Comparison of ENCODE assay signal across 1 cellular context in the genomic region with DNA sequence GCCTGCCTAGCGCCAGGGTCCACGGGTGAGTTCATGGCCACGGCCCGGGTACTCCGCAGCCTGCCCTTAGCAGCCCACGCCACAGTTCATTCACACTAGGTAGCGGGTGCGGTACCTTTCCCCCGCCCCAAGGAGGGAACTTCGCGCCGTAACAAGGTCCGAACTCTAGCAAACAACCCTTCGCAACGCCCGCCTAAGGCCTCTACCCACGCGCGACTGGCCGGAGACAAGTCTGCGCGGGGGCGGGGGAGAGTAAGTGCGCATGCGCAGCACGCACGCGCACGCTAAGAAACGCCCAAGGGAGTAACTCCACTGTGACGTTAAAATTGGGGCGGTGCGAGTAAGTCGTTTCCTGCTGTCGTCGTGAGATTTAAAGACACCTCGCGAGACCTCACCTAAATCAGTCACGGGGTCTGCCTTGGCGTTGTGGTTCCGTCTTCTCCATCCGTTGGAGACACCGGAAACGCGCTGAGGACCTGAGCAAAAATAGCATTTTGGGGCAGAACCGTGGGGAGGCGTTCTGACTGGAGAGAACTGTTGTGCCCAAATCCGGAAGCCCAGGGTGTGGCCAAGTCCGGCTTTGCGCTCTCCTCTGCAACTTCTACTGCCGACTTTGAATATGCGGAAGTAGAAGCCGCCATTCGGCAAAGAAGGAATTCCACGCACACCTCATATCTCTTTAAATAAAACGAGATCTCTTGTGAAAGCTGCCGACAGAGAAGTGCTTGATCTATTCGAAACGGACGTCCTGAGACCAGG.
TF ChIP-seq lines count a peak whose summit lies in the region.

A gene with protein sequence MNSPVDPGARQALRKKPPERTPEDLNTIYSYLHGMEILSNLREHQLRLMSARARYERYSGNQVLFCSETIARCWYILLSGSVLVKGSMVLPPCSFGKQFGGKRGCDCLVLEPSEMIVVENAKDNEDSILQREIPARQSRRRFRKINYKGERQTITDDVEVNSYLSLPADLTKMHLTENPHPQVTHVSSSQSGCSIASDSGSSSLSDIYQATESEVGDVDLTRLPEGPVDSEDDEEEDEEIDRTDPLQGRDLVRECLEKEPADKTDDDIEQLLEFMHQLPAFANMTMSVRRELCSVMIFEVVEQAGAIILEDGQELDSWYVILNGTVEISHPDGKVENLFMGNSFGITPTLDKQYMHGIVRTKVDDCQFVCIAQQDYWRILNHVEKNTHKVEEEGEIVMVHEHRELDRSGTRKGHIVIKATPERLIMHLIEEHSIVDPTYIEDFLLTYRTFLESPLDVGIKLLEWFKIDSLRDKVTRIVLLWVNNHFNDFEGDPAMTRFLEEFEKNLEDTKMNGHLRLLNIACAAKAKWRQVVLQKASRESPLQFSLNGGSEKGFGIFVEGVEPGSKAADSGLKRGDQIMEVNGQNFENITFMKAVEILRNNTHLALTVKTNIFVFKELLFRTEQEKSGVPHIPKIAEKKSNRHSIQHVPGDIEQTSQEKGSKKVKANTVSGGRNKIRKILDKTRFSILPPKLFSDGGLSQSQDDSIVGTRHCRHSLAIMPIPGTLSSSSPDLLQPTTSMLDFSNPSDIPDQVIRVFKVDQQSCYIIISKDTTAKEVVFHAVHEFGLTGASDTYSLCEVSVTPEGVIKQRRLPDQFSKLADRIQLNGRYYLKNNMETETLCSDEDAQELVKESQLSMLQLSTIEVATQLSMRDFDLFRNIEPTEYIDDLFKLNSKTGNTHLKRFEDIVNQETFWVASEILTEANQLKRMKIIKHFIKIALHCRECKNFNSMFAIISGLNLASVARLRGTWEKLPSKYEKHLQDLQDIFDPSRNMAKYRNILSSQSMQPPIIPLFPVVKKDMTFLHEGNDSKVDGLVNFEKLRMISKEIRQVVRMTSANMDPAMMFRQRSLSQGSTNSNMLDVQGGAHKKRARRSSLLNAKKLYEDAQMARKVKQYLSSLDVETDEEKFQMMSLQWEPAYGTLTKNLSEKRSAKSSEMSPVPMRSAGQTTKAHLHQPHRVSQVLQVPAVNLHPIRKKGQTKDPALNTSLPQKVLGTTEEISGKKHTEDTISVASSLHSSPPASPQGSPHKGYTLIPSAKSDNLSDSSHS (N-terminal part only) (minus strand): TSS at position 234 of the 759 bp plus-strand sequence. CDS start 199 bp downstream, at position 35.

TF ChIP-seq in HepG2, 621 proteins besides CTCF, POLR2A, EP300 and RAD21 (continued from another document and continues in another):
- TF ChIP-seq ZNF770 (CRISPR knock-in tag; IDR thresholded peaks at IDR 0.05): 0 out of 2 replicates have a peak, but pooled peaks have one; percentile 15
- peak; percentile 98 for TF ChIP-seq ELF4 (CRISPR knock-in tag; IDR thresholded peaks at IDR 0.05; ENCODE audit: borderline replicate concordance)
- TF ChIP-seq SRSF9 (IDR thresholded peaks at IDR 0.05; ENCODE audit: borderline replicate concordance, insufficient read depth, low read depth, low read length, poor library complexity, severe bottlenecking): no peak
- no peak for TF ChIP-seq ZNF121 (CRISPR knock-in tag; IDR thresholded peaks at IDR 0.05)
- peak; percentile 72; the same call in 1 of the 2 replicates for TF ChIP-seq ZNF614 (CRISPR knock-in tag; IDR thresholded peaks at IDR 0.05; ENCODE audit: borderline replicate concordance)
- peak in 1 of 2 experiments; percentile 60; a peak in 1 of 4 replicates for TF ChIP-seq KLF16 (CRISPR knock-in tag; IDR thresholded peaks at IDR 0.05)
- TF ChIP-seq MEF2D (CRISPR knock-in tag; IDR thresholded peaks at IDR 0.05): peak; percentile 61; the same call in 1 of the 2 replicates
- no peak for TF ChIP-seq HOXA9 (CRISPR knock-in tag; IDR thresholded peaks at IDR 0.05; ENCODE audit: borderline replicate concordance)
- TF ChIP-seq PPARG (CRISPR knock-in tag; conservative IDR thresholded peaks at IDR 0.05): no peak
- TF ChIP-seq ZNF580 (CRISPR knock-in tag; IDR thresholded peaks at IDR 0.05; ENCODE audit: borderline replicate concordance, low read depth): no peak; the same call in 1 of the 2 replicates
- TF ChIP-seq ZFP62 (CRISPR knock-in tag; IDR thresholded peaks at IDR 0.05): no peak
- TF ChIP-seq MNT (IDR thresholded peaks at IDR 0.05): peak; percentile 35
- TF ChIP-seq DRAP1 (CRISPR knock-in tag; IDR thresholded peaks at IDR 0.05): peak; percentile 87
- TF ChIP-seq, protein P1, sequence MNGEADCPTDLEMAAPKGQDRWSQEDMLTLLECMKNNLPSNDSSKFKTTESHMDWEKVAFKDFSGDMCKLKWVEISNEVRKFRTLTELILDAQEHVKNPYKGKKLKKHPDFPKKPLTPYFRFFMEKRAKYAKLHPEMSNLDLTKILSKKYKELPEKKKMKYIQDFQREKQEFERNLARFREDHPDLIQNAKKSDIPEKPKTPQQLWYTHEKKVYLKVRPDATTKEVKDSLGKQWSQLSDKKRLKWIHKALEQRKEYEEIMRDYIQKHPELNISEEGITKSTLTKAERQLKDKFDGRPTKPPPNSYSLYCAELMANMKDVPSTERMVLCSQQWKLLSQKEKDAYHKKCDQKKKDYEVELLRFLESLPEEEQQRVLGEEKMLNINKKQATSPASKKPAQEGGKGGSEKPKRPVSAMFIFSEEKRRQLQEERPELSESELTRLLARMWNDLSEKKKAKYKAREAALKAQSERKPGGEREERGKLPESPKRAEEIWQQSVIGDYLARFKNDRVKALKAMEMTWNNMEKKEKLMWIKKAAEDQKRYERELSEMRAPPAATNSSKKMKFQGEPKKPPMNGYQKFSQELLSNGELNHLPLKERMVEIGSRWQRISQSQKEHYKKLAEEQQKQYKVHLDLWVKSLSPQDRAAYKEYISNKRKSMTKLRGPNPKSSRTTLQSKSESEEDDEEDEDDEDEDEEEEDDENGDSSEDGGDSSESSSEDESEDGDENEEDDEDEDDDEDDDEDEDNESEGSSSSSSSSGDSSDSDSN (CRISPR knock-in tag; IDR thresholded peaks at IDR 0.05): peak; percentile 68
- peak; percentile 59; the same call in 1 of the 2 replicates for TF ChIP-seq ZNF431 (CRISPR knock-in tag; IDR thresholded peaks at IDR 0.05; ENCODE audit: borderline replicate concordance, low read depth)
- TF ChIP-seq TOPORS (CRISPR knock-in tag; IDR thresholded peaks at IDR 0.05): peak; percentile 60; the same call in 1 of the 2 replicates
- TF ChIP-seq SOX5 (CRISPR knock-in tag; IDR thresholded peaks at IDR 0.05; ENCODE audit: borderline replicate concordance): peak; percentile 10; the same call in 1 of the 2 replicates
- TF ChIP-seq, protein P2, sequence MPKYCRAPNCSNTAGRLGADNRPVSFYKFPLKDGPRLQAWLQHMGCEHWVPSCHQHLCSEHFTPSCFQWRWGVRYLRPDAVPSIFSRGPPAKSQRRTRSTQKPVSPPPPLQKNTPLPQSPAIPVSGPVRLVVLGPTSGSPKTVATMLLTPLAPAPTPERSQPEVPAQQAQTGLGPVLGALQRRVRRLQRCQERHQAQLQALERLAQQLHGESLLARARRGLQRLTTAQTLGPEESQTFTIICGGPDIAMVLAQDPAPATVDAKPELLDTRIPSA (CRISPR knock-in tag; IDR thresholded peaks at IDR 0.05; ENCODE audit: borderline replicate concordance): no peak
- TF ChIP-seq DNMT1 (CRISPR knock-in tag; IDR thresholded peaks at IDR 0.05): no peak
- no peak for TF ChIP-seq ZNF34 (CRISPR knock-in tag; IDR thresholded peaks at IDR 0.05; ENCODE audit: borderline replicate concordance)
- TF ChIP-seq MXD4 (CRISPR knock-in tag; IDR thresholded peaks at IDR 0.05): no peak
- TF ChIP-seq NBN (conservative IDR thresholded peaks at IDR 0.05): no peak
- no peak for TF ChIP-seq ZNF704 (CRISPR knock-in tag; IDR thresholded peaks at IDR 0.05; ENCODE audit: borderline replicate concordance)
- TF ChIP-seq, protein P3, sequence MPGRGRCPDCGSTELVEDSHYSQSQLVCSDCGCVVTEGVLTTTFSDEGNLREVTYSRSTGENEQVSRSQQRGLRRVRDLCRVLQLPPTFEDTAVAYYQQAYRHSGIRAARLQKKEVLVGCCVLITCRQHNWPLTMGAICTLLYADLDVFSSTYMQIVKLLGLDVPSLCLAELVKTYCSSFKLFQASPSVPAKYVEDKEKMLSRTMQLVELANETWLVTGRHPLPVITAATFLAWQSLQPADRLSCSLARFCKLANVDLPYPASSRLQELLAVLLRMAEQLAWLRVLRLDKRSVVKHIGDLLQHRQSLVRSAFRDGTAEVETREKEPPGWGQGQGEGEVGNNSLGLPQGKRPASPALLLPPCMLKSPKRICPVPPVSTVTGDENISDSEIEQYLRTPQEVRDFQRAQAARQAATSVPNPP (CRISPR knock-in tag; IDR thresholded peaks at IDR 0.05): no peak
- TF ChIP-seq PAF1 (CRISPR knock-in tag; IDR thresholded peaks at IDR 0.05): no peak
- no peak for TF ChIP-seq RARG (CRISPR knock-in tag; IDR thresholded peaks at IDR 0.05; ENCODE audit: low read depth)
- TF ChIP-seq RBM22 (optimal IDR thresholded peaks at IDR 0.05; ENCODE audit: low read length): peak; percentile 27
- TF ChIP-seq, protein P4, sequence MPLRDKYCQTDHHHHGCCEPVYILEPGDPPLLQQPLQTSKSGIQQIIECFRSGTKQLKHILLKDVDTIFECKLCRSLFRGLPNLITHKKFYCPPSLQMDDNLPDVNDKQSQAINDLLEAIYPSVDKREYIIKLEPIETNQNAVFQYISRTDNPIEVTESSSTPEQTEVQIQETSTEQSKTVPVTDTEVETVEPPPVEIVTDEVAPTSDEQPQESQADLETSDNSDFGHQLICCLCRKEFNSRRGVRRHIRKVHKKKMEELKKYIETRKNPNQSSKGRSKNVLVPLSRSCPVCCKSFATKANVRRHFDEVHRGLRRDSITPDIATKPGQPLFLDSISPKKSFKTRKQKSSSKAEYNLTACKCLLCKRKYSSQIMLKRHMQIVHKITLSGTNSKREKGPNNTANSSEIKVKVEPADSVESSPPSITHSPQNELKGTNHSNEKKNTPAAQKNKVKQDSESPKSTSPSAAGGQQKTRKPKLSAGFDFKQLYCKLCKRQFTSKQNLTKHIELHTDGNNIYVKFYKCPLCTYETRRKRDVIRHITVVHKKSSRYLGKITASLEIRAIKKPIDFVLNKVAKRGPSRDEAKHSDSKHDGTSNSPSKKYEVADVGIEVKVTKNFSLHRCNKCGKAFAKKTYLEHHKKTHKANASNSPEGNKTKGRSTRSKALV (CRISPR knock-in tag; IDR thresholded peaks at IDR 0.05): no peak
- 0 out of 2 replicates have a peak, but pooled peaks have one; percentile 55 for TF ChIP-seq ZSCAN31 (CRISPR knock-in tag; IDR thresholded peaks at IDR 0.05; ENCODE audit: low read depth)
- TF ChIP-seq TCF7 (IDR thresholded peaks at IDR 0.05; ENCODE audit: low read depth): peak; percentile 22; the same call in 1 of the 2 replicates
- TF ChIP-seq TBP (CRISPR knock-in tag; IDR thresholded peaks at IDR 0.05): no peak
- peak; percentile 83 for TF ChIP-seq CREB1 (IDR thresholded peaks at IDR 0.05)
- peak; percentile 88 for TF ChIP-seq CREB1 (CRISPR knock-in tag; IDR thresholded peaks at IDR 0.05)
- TF ChIP-seq ZZZ3 (CRISPR knock-in tag; IDR thresholded peaks at IDR 0.05; ENCODE audit: borderline replicate concordance): no peak
- TF ChIP-seq SPEN (CRISPR knock-in tag; IDR thresholded peaks at IDR 0.05; ENCODE audit: low read depth): peak; percentile 91
